ENCODE assay signal across 31 cellular contexts in genomic region chr22:22909605-22910271, GRCh38. TPM values are rescaled to one million over a fixed set of nuclear protein-coding genes. Genes with fewer than 3 reads are reported as not detected.
"Had no signal": no experiment of that assay in that cellular context is flagged by ENCODE, and none has a peak within 500 bp of the region (broad histone marks: within the 10 kb centered on the region; RNA-seq: fewer than 3 reads in every experiment).

No MANE protein-coding gene starts in this region.

- H3K9me3 ChIP-seq: body of pancreas, neutrophil, pancreas, upper lobe of left lung had no signal

- FAIRE-seq: pancreas had no signal

- H3K27ac ChIP-seq: body of pancreas, foreskin keratinocyte, neutrophil, pancreas, skin epidermis, upper lobe of left lung, VCaP had no signal

- ATAC-seq: activated CD8-positive, alpha-beta memory T cell treated with anti-CD3 and anti-CD28 coated beads, Interleukin-2, amount 10 ng/mL, durations not matched to agents 7 days and 5 days; activated CD8-positive, alpha-beta T cell treated with anti-CD3 and anti-CD28 coated beads for 36 hours; body of pancreas; foreskin keratinocyte; left lobe of liver; natural killer cell treated with Interleukin-12 subunit alpha and Interleukin-12 subunit beta and Interleukin-15 and Interleukin-18, amount 100 ng/mL, for 72 hours; pancreas; right cardiac atrium had no signal

- H3K27me3 ChIP-seq: body of pancreas, foreskin keratinocyte, pancreas, upper lobe of left lung had no signal

- H3K36me3 ChIP-seq: neutrophil, pancreas, upper lobe of left lung had no signal

- H3K4me1 ChIP-seq: body of pancreas, foreskin keratinocyte, pancreas, upper lobe of left lung had no signal

- H3K36me3 Mint-ChIP-seq: activated CD8-positive, alpha-beta memory T cell treated with anti-CD3 and anti-CD28 coated beads, Interleukin-2, amount 10 ng/mL, durations not matched to agents 7 days and 5 days; activated naive CD4-positive, alpha-beta T cell treated with anti-CD3 and anti-CD28 coated beads, Interleukin-2, amount 10 ng/mL, durations not matched to agents 7 days and 5 days; mesothelial cell of epicardium; natural killer cell treated with Interleukin-12 subunit alpha and Interleukin-12 subunit beta and Interleukin-15 and Interleukin-18, amount 100 ng/mL, for 72 hours had no signal

- H3K4me3 Mint-ChIP-seq: activated CD4-positive, alpha-beta T cell treated with anti-CD3 and anti-CD28 coated beads, Interleukin-2, amount 10 ng/mL, durations not matched to agents 7 days and 5 days; activated CD8-positive, alpha-beta memory T cell treated with anti-CD3 and anti-CD28 coated beads, Interleukin-2, amount 10 ng/mL, durations not matched to agents 7 days and 5 days; activated CD8-positive, alpha-beta T cell treated with anti-CD3 and anti-CD28 coated beads for 36 hours; activated naive CD4-positive, alpha-beta T cell treated with anti-CD3 and anti-CD28 coated beads, Interleukin-2, amount 10 ng/mL, durations not matched to agents 7 days and 5 days; mesothelial cell of epicardium; natural killer cell treated with Interleukin-12 subunit alpha and Interleukin-12 subunit beta and Interleukin-15 and Interleukin-18, amount 100 ng/mL, for 72 hours had no signal

- H3K9me3 Mint-ChIP-seq: activated CD4-positive, alpha-beta T cell treated with anti-CD3 and anti-CD28 coated beads, Interleukin-2, amount 10 ng/mL, durations not matched to agents 7 days and 5 days; activated CD8-positive, alpha-beta T cell treated with anti-CD3 and anti-CD28 coated beads for 36 hours; activated naive CD4-positive, alpha-beta T cell treated with anti-CD3 and anti-CD28 coated beads, Interleukin-2, amount 10 ng/mL, durations not matched to agents 7 days and 5 days; mesothelial cell of epicardium; natural killer cell treated with Interleukin-12 subunit alpha and Interleukin-12 subunit beta and Interleukin-15 and Interleukin-18, amount 100 ng/mL, for 72 hours had no signal

- DNase-seq: activated CD4-positive, alpha-beta T cell treated with anti-CD3 and anti-CD28 coated beads, Interleukin-2, amount 10 ng/mL, durations not matched to agents 7 days and 5 days; activated CD4-positive, CD25-positive, alpha-beta regulatory T cell treated with anti-CD3 and anti-CD28 coated beads, Interleukin-2, amount 50 U/mL, for 72 hours; activated CD8-positive, alpha-beta memory T cell treated with anti-CD3 and anti-CD28 coated beads, Interleukin-2, amount 10 ng/mL, durations not matched to agents 7 days and 5 days; activated CD8-positive, alpha-beta T cell treated with anti-CD3 and anti-CD28 coated beads for 36 hours; activated effector memory CD4-positive, alpha-beta T cell treated with anti-CD3 and anti-CD28 coated beads, Interleukin-2, amount 50 U/mL, for 16 hours; activated naive CD4-positive, alpha-beta T cell treated with anti-CD3 and anti-CD28 coated beads, Interleukin-2, amount 10 ng/mL, durations not matched to agents 7 days and 5 days; activated T-cell treated with anti-CD3 and anti-CD28 coated beads for 4 hours; anterior cingulate cortex; body of pancreas; dermis blood vessel endothelial cell; effector CD8-positive, alpha-beta T cell; erythroblast; foreskin keratinocyte; pancreas; stimulated activated CD4-positive, alpha-beta T cell treated with anti-CD3 and anti-CD28 coated beads, Interleukin-2, amount 100 ng/mL, for 24 hours; stimulated activated naive CD4-positive, alpha-beta T cell; upper lobe of left lung had no signal

- H3K27ac Mint-ChIP-seq: activated CD4-positive, alpha-beta T cell treated with anti-CD3 and anti-CD28 coated beads, Interleukin-2, amount 10 ng/mL, durations not matched to agents 7 days and 5 days; activated CD8-positive, alpha-beta memory T cell treated with anti-CD3 and anti-CD28 coated beads, Interleukin-2, amount 10 ng/mL, durations not matched to agents 7 days and 5 days; activated CD8-positive, alpha-beta T cell treated with anti-CD3 and anti-CD28 coated beads for 36 hours; activated naive CD4-positive, alpha-beta T cell treated with anti-CD3 and anti-CD28 coated beads, Interleukin-2, amount 10 ng/mL, durations not matched to agents 7 days and 5 days; mesothelial cell of epicardium; natural killer cell treated with Interleukin-12 subunit alpha and Interleukin-12 subunit beta and Interleukin-15 and Interleukin-18, amount 100 ng/mL, for 72 hours had no signal

- H3K4me3 ChIP-seq: body of pancreas, pancreas, skin epidermis, upper lobe of left lung had no signal

- H3K27me3 Mint-ChIP-seq: activated CD8-positive, alpha-beta T cell treated with anti-CD3 and anti-CD28 coated beads for 36 hours had no signal

- H3K4me1 Mint-ChIP-seq: activated CD4-positive, alpha-beta T cell treated with anti-CD3 and anti-CD28 coated beads, Interleukin-2, amount 10 ng/mL, durations not matched to agents 7 days and 5 days; activated CD8-positive, alpha-beta memory T cell treated with anti-CD3 and anti-CD28 coated beads, Interleukin-2, amount 10 ng/mL, durations not matched to agents 7 days and 5 days; mesothelial cell of epicardium had no signal

RNA-seq across cellular contexts. Expression of gene IGLL5, which starts 22.1 kb away (rescaled TPM):
- total RNA-seq: activated CD4-positive, alpha-beta T cell treated with anti-CD3 and anti-CD28 coated beads, Interleukin-2, amount 10 ng/mL, durations not matched to agents 7 days and 5 days; activated CD8-positive, alpha-beta memory T cell treated with anti-CD3 and anti-CD28 coated beads, Interleukin-2, amount 10 ng/mL, durations not matched to agents 7 days and 5 days; activated CD8-positive, alpha-beta T cell treated with anti-CD3 and anti-CD28 coated beads for 36 hours; cardiac septum; dermis blood vessel endothelial cell; fibroblast of lung; foreskin keratinocyte; glomerular endothelial cell; kidney epithelial cell; lung microvascular endothelial cell; mesothelial cell of epicardium; pulmonary artery endothelial cell; T-helper 2 cell treated with Interferon-gamma antibody and Interleukin-4, amounts not matched to agents 100 ng/mL and 5 ng/mL, for 36 hours had no signal
- polyA plus RNA-seq: fibroblast of lung, foreskin keratinocyte, right cardiac atrium had no signal
